ENCODE assay signal across 9 cellular contexts in the genomic region with DNA sequence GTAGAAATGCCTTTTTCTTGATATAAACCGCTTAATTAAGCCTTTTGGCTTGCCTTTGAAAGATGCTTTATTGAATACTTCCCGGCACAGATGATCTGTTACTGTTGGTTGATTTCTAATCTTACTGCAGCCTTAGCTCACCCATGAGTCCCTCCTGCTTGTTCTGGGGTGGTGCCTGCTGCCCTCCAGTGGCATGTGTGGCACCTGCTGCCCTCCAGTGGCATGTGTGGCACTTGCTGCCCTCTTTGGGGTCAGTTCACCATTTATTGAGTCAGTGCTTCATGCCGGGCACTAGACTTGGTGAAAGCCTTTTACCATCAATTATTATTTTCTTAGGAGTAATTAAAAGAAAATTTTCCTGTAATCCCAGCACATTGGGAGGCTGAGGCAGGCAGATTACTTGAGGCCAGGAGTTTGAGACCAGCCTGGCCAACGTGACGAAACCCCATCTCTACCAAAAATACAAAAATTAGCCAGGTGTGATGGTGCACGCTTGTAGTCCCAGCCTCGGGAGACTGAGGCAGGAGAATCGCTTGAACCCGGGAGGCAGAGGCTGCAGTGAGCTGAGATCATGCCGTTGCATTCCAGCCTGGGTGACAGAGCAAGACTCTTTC. TPM values are rescaled to one million over a fixed set of nuclear protein-coding genes. Genes with fewer than 3 reads are reported as not detected.
DNase-seq lines count a peak whose midpoint lies in the region; ATAC-seq, FAIRE-seq and TF ChIP-seq lines count a peak whose summit lies in the region.
"Had no signal": no experiment of that assay in that cellular context is flagged by ENCODE, and none has a peak within 500 bp of the region (broad histone marks: within the 10 kb centered on the region; RNA-seq: fewer than 3 reads in every experiment).

No MANE protein-coding gene starts in this region.

- peak; percentile 81 for TF ChIP-seq CTCF in fibroblast of pulmonary artery (IDR thresholded peaks at IDR 0.05; ENCODE audit: low read length, missing control alignments)

- DNase-seq in COLO668 (lab: John Stamatoyannopoulos, UW; ENCODE audit: unreplicated experiment) = peak; percentile 58
- DNase-seq in HT-29 (ENCODE audit: low spot score) = peak; percentile 59
- DNase-seq in RCC 7860 (ENCODE audit: low spot score) = peak; percentile 65
- DNase-seq in activated T-helper 1 cell treated with Interleukin-2 at 50 U/mL for 16 hours (ENCODE audit: low read depth) = peak; percentile 65
- peak; percentile 79 for DNase-seq in fibroblast of pulmonary artery (ENCODE audit: low read depth)
- DNase-seq in occipital lobe (lab: John Stamatoyannopoulos, UW) = peak; percentile 47
- DNase-seq in superior temporal gyrus (ENCODE audit: extremely low spot score) = peak; percentile 71

- no peak for ATAC-seq in GM19463 (IDR thresholded peaks at IDR 0.05; ENCODE audit: unreplicated experiment)

- H3K4me3 ChIP-seq in fibroblast of pulmonary artery (replicated peaks; ENCODE audit: low read depth, low read length) = no peak overlapping the region

- FAIRE-seq in RCC 7860 (lab: Jason Lieb, UNC) = peak; percentile 42
- FAIRE-seq: TTC549 had no signal

RNA-seq across cellular contexts. Expression of a gene that starts 54.3 kb away (rescaled TPM):
- 3.3 and 5.0 TPM in 2 replicates for total RNA-seq in HT-29 (2014; rRNA removed; shearing (Covaris generic))
- total RNA-seq in occipital lobe = 17.0 TPM
